ENCODE assay signal across 2 cellular contexts in genomic region chr1:248881261-248881660, GRCh38.
TF ChIP-seq lines count a peak whose summit lies in the region.

No MANE protein-coding gene starts in this region.

TF ChIP-seq in HEK293, 187 proteins besides CTCF, POLR2A, EP300 and RAD21:
- peak; percentile 73 for TF ChIP-seq PRDM10 (tag by site-specific recombination; IDR thresholded peaks at IDR 0.05)
- TF ChIP-seq ZNF513 (tag by site-specific recombination; IDR thresholded peaks at IDR 0.05), result no peak

TF ChIP-seq in K562, 482 proteins besides CTCF, POLR2A, EP300 and RAD21:
- TF ChIP-seq MEIS2 (IDR thresholded peaks at IDR 0.05; ENCODE audit: partially characterized antibody) (peak; percentile 28), NR2C2 (CRISPR knock-in tag; IDR thresholded peaks at IDR 0.05) (no peak), NR2C2 (tag; IDR thresholded peaks at IDR 0.05) (no peak), SAFB2 (IDR thresholded peaks at IDR 0.05; ENCODE audit: borderline replicate concordance, low read depth, low read length, severe bottlenecking) (no peak), POLR2G (IDR thresholded peaks at IDR 0.05; ENCODE audit: low read depth, low read length) (no peak), BRF2 (IDR thresholded peaks at IDR 0.05; ENCODE audit: borderline replicate concordance, insufficient read depth, insufficient read length) (no peak), PRDM10 (IDR thresholded peaks at IDR 0.05; ENCODE audit: partially characterized antibody) (peak; percentile 93)
- TF ChIP-seq, protein P1, sequence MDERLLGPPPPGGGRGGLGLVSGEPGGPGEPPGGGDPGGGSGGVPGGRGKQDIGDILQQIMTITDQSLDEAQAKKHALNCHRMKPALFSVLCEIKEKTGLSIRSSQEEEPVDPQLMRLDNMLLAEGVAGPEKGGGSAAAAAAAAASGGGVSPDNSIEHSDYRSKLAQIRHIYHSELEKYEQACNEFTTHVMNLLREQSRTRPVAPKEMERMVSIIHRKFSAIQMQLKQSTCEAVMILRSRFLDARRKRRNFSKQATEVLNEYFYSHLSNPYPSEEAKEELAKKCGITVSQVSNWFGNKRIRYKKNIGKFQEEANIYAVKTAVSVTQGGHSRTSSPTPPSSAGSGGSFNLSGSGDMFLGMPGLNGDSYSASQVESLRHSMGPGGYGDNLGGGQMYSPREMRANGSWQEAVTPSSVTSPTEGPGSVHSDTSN (CRISPR knock-in tag; IDR thresholded peaks at IDR 0.05; ENCODE audit: low read depth), result no peak
- TF ChIP-seq, protein P1 (tag; conservative IDR thresholded peaks at IDR 0.05; ENCODE audit: low read depth), result peak; percentile 26
